In genomic region chr18:42229211-42230210, GRCh38 we compare ENCODE assay signal across 15 cellular contexts.
DNase-seq lines count a peak whose midpoint lies in the region; ATAC-seq and TF ChIP-seq lines count a peak whose summit lies in the region.
"Had no signal": no experiment of that assay in that cellular context is flagged by ENCODE, and none has a peak within 500 bp of the region (broad histone marks: within the 10 kb centered on the region; RNA-seq: fewer than 3 reads in every experiment).

No MANE protein-coding gene starts in this region.

- H3K9me3 ChIP-seq in OCI-LY7 (ENCODE audit: low read length): no peaks in the 10 kb centered on the region
- H3K9me3 ChIP-seq: MG63, SJCRH30 had no signal

- ATAC-seq in GM18508 (IDR thresholded peaks at IDR 0.05; ENCODE audit: insufficient read depth, unreplicated experiment): peak; percentile 100
- ATAC-seq in GM21367 (IDR thresholded peaks at IDR 0.05; ENCODE audit: unreplicated experiment): peak; percentile 95
- ATAC-seq in HG02970 (IDR thresholded peaks at IDR 0.05; ENCODE audit: low FRiP score, unreplicated experiment): peak; percentile 99
- ATAC-seq in HG03571 (IDR thresholded peaks at IDR 0.05; ENCODE audit: unreplicated experiment): peak; percentile 99

- DNase-seq in MCF 10A (ENCODE audit: unreplicated experiment) (no peak), Calu3 (no peak), OCI-LY7 (ENCODE audit: low spot score) (no peak), nucleus accumbens (lab: John Stamatoyannopoulos, UW) (no peak)
- DNase-seq: activated CD4-positive, alpha-beta T cell treated with anti-CD3 and anti-CD28 coated beads for 1 hour; activated naive CD4-positive, alpha-beta T cell treated with anti-CD3 and anti-CD28 coated beads, Interleukin-2, amount 10 ng/mL, durations not matched to agents 7 days and 5 days; islet precursor cell; MG63; NCI-H510A; SJCRH30 had no signal

- TF ChIP-seq CTCF in MCF 10A (IDR thresholded peaks at IDR 0.05; ENCODE audit: unreplicated experiment): no peak
- TF ChIP-seq CTCF in Calu3 (IDR thresholded peaks at IDR 0.05; ENCODE audit: unreplicated experiment): no peak
- no peak for TF ChIP-seq CTCF in OCI-LY7 (conservative IDR thresholded peaks at IDR 0.05; ENCODE audit: low read length)

- POLR2A ChIA-PET in MCF 10A (lab: Yijun Ruan, JAX) (no interaction called here), OCI-LY7 (lab: Charles Lee) (interaction anchor here (1.1 kb wide), 1 partner anchor 51 kb away, joined by 3 read pairs; no protein-coding TSS in a partner anchor)

- H3K27me3 Mint-ChIP-seq in MCF 10A (ENCODE audit: insufficient read depth, unreplicated experiment): no peaks in the 10 kb centered on the region
- no peaks in the 10 kb centered on the region for H3K27me3 Mint-ChIP-seq in Calu3 (ENCODE audit: unreplicated experiment)
- H3K27me3 Mint-ChIP-seq: activated naive CD4-positive, alpha-beta T cell treated with anti-CD3 and anti-CD28 coated beads, Interleukin-2, amount 10 ng/mL, durations not matched to agents 7 days and 5 days had no signal

- CTCF ChIA-PET in MCF 10A (lab: Yijun Ruan, JAX): interaction anchor here (1.3 kb wide), 1 partner anchor 115 kb away, joined by 5 read pairs; no protein-coding TSS in a partner anchor
- CTCF ChIA-PET in Calu3 (lab: Charles Lee): no interaction called here
- CTCF ChIA-PET in OCI-LY7 (lab: Charles Lee; ENCODE audit: unreplicated experiment): no interaction called here

- H3K9me3 Mint-ChIP-seq in MCF 10A (ENCODE audit: unreplicated experiment): no peaks in the 10 kb centered on the region
- peaks cover 6% of the 10 kb centered on the region for H3K9me3 Mint-ChIP-seq in Calu3 (ENCODE audit: low read depth, unreplicated experiment)
- H3K9me3 Mint-ChIP-seq: activated naive CD4-positive, alpha-beta T cell treated with anti-CD3 and anti-CD28 coated beads, Interleukin-2, amount 10 ng/mL, durations not matched to agents 7 days and 5 days had no signal

- no TSS peak for BruUV-seq in MCF 10A (replicated peaks; lab: Mats Ljungman, UMichigan)
- BruUV-seq in Calu3 (replicated peaks; lab: Mats Ljungman, UMichigan): no TSS peak
- BruUV-seq in OCI-LY7 (replicated peaks; lab: Mats Ljungman, UMichigan): no TSS peak

- no peak overlapping the region for H3K4me2 ChIP-seq in OCI-LY7 (ENCODE audit: low read length)
- H3K4me2 ChIP-seq: neural progenitor cell had no signal

- no peak overlapping the region for H3K27ac Mint-ChIP-seq in MCF 10A (ENCODE audit: low read depth, unreplicated experiment)
- no peak overlapping the region for H3K27ac Mint-ChIP-seq in Calu3 (ENCODE audit: unreplicated experiment)
- H3K27ac Mint-ChIP-seq: activated naive CD4-positive, alpha-beta T cell treated with anti-CD3 and anti-CD28 coated beads, Interleukin-2, amount 10 ng/mL, durations not matched to agents 7 days and 5 days; neural progenitor cell had no signal

- no peaks in the 10 kb centered on the region for H3K4me1 Mint-ChIP-seq in MCF 10A (ENCODE audit: insufficient read depth, unreplicated experiment)
- H3K4me1 Mint-ChIP-seq in Calu3 (ENCODE audit: low read depth, unreplicated experiment): no peaks in the 10 kb centered on the region
- H3K4me1 Mint-ChIP-seq: activated naive CD4-positive, alpha-beta T cell treated with anti-CD3 and anti-CD28 coated beads, Interleukin-2, amount 10 ng/mL, durations not matched to agents 7 days and 5 days; neural progenitor cell had no signal

- intact Hi-C loops in MCF 10A (cut with micrococcal nuclease): no loop called here
- intact Hi-C loops in Calu3 (cut with micrococcal nuclease; ENCODE audit: unreplicated experiment): no loop called here
- intact Hi-C loops in OCI-LY7 (cut with micrococcal nuclease; ENCODE audit: unreplicated experiment): no loop called here

- no peaks in the 10 kb centered on the region for H3K4me1 ChIP-seq in OCI-LY7 (ENCODE audit: insufficient read depth, low read length, poor library complexity, severe bottlenecking)
- H3K4me1 ChIP-seq: neural progenitor cell, SJCRH30 had no signal

- no peak overlapping the region for H3K27ac ChIP-seq in OCI-LY7 (ENCODE audit: low read depth, low read length, poor library complexity, severe bottlenecking)
- H3K27ac ChIP-seq: neural progenitor cell, SJCRH30 had no signal

- H3K4me3 Mint-ChIP-seq in MCF 10A (ENCODE audit: unreplicated experiment): no peak overlapping the region
- H3K4me3 Mint-ChIP-seq in Calu3 (ENCODE audit: low read depth, unreplicated experiment): no peak overlapping the region
- H3K4me3 Mint-ChIP-seq: activated naive CD4-positive, alpha-beta T cell treated with anti-CD3 and anti-CD28 coated beads, Interleukin-2, amount 10 ng/mL, durations not matched to agents 7 days and 5 days; neural progenitor cell had no signal

- H4K20me1 ChIP-seq in OCI-LY7 (ENCODE audit: insufficient read depth, low read length): no peaks in the 10 kb centered on the region

- no peaks in the 10 kb centered on the region for H3K36me3 ChIP-seq in OCI-LY7 (ENCODE audit: insufficient read depth, low read length)
- H3K36me3 ChIP-seq: MG63, neural progenitor cell, SJCRH30 had no signal

- H2AFZ ChIP-seq in OCI-LY7 (ENCODE audit: low read length): no peak overlapping the region
- H2AFZ ChIP-seq: neural progenitor cell had no signal

- H3K36me3 Mint-ChIP-seq in MCF 10A (ENCODE audit: insufficient read depth, unreplicated experiment): no peaks in the 10 kb centered on the region
- no peaks in the 10 kb centered on the region for H3K36me3 Mint-ChIP-seq in Calu3 (ENCODE audit: insufficient read depth, unreplicated experiment)
- H3K36me3 Mint-ChIP-seq: activated naive CD4-positive, alpha-beta T cell treated with anti-CD3 and anti-CD28 coated beads, Interleukin-2, amount 10 ng/mL, durations not matched to agents 7 days and 5 days; neural progenitor cell had no signal

- H3K4me3 ChIP-seq in OCI-LY7 (ENCODE audit: low read depth, low read length, poor library complexity, severe bottlenecking): no peak overlapping the region
- H3K4me3 ChIP-seq: MG63, neural progenitor cell, SJCRH30 had no signal

- H3K9me2 ChIP-seq in OCI-LY7 (ENCODE audit: insufficient read depth, low read length): no peaks in the 10 kb centered on the region

- no peaks in the 10 kb centered on the region for H3K79me2 ChIP-seq in OCI-LY7 (ENCODE audit: insufficient read depth, low read depth, low read length)
